2 cellular contexts compared by ENCODE assay signal in the genomic region with DNA sequence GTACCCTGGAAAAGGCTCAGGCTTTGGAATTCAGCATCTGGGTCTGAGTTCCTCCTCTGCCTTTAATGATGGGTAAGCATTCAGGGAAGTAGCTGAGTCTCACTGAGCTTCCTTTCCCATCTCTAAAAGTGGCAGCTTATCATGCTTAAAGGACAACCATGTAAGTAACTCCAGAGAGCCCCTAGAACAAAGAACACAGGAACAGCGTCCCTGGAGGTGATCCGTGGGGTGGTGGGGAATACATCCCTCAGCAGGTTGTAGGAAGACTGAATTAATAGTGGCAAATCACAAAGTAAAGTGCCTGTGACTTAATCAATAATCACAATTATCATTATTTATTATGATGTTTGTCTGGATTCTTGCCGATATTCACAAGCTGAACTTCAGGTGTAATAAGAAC.
TF ChIP-seq lines count a peak whose summit lies in the region.

No MANE protein-coding gene starts in this region.

TF ChIP-seq in GM23338, 12 proteins besides CTCF, POLR2A, EP300 and RAD21:
- TF ChIP-seq, protein P1, sequence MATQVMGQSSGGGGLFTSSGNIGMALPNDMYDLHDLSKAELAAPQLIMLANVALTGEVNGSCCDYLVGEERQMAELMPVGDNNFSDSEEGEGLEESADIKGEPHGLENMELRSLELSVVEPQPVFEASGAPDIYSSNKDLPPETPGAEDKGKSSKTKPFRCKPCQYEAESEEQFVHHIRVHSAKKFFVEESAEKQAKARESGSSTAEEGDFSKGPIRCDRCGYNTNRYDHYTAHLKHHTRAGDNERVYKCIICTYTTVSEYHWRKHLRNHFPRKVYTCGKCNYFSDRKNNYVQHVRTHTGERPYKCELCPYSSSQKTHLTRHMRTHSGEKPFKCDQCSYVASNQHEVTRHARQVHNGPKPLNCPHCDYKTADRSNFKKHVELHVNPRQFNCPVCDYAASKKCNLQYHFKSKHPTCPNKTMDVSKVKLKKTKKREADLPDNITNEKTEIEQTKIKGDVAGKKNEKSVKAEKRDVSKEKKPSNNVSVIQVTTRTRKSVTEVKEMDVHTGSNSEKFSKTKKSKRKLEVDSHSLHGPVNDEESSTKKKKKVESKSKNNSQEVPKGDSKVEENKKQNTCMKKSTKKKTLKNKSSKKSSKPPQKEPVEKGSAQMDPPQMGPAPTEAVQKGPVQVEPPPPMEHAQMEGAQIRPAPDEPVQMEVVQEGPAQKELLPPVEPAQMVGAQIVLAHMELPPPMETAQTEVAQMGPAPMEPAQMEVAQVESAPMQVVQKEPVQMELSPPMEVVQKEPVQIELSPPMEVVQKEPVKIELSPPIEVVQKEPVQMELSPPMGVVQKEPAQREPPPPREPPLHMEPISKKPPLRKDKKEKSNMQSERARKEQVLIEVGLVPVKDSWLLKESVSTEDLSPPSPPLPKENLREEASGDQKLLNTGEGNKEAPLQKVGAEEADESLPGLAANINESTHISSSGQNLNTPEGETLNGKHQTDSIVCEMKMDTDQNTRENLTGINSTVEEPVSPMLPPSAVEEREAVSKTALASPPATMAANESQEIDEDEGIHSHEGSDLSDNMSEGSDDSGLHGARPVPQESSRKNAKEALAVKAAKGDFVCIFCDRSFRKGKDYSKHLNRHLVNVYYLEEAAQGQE (IDR thresholded peaks at IDR 0.05; ENCODE audit: unreplicated experiment): no peak
- TF ChIP-seq JUNB (IDR thresholded peaks at IDR 0.05; ENCODE audit: unreplicated experiment): no peak
- TF ChIP-seq CREB1 (CRISPR knock-in tag; IDR thresholded peaks at IDR 0.05; ENCODE audit: low read depth): no peak
- no peak for TF ChIP-seq STAT1 (IDR thresholded peaks at IDR 0.05; ENCODE audit: unreplicated experiment)
- no peak for TF ChIP-seq NANOG (IDR thresholded peaks at IDR 0.05; ENCODE audit: borderline replicate concordance)

TF ChIP-seq in WTC11, 78 proteins besides CTCF, POLR2A, EP300 and RAD21 (continued from another document):
- TF ChIP-seq, protein P2, sequence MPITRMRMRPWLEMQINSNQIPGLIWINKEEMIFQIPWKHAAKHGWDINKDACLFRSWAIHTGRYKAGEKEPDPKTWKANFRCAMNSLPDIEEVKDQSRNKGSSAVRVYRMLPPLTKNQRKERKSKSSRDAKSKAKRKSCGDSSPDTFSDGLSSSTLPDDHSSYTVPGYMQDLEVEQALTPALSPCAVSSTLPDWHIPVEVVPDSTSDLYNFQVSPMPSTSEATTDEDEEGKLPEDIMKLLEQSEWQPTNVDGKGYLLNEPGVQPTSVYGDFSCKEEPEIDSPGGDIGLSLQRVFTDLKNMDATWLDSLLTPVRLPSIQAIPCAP (CRISPR knock-in tag; IDR thresholded peaks at IDR 0.05): no peak
- TF ChIP-seq, protein P3, sequence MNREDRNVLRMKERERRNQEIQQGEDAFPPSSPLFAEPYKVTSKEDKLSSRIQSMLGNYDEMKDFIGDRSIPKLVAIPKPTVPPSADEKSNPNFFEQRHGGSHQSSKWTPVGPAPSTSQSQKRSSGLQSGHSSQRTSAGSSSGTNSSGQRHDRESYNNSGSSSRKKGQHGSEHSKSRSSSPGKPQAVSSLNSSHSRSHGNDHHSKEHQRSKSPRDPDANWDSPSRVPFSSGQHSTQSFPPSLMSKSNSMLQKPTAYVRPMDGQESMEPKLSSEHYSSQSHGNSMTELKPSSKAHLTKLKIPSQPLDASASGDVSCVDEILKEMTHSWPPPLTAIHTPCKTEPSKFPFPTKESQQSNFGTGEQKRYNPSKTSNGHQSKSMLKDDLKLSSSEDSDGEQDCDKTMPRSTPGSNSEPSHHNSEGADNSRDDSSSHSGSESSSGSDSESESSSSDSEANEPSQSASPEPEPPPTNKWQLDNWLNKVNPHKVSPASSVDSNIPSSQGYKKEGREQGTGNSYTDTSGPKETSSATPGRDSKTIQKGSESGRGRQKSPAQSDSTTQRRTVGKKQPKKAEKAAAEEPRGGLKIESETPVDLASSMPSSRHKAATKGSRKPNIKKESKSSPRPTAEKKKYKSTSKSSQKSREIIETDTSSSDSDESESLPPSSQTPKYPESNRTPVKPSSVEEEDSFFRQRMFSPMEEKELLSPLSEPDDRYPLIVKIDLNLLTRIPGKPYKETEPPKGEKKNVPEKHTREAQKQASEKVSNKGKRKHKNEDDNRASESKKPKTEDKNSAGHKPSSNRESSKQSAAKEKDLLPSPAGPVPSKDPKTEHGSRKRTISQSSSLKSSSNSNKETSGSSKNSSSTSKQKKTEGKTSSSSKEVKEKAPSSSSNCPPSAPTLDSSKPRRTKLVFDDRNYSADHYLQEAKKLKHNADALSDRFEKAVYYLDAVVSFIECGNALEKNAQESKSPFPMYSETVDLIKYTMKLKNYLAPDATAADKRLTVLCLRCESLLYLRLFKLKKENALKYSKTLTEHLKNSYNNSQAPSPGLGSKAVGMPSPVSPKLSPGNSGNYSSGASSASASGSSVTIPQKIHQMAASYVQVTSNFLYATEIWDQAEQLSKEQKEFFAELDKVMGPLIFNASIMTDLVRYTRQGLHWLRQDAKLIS (CRISPR knock-in tag; IDR thresholded peaks at IDR 0.05; ENCODE audit: borderline replicate concordance): no peak
- TF ChIP-seq, protein P4, sequence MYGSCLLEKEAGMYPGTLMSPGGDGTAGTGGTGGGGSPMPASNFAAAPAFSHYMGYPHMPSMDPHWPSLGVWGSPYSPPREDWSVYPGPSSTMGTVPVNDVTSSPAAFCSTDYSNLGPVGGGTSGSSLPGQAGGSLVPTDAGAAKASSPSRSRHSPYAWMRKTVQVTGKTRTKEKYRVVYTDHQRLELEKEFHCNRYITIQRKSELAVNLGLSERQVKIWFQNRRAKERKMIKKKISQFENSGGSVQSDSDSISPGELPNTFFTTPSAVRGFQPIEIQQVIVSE (CRISPR knock-in tag; IDR thresholded peaks at IDR 0.05; ENCODE audit: borderline replicate concordance): no peak
- TF ChIP-seq, protein P5, sequence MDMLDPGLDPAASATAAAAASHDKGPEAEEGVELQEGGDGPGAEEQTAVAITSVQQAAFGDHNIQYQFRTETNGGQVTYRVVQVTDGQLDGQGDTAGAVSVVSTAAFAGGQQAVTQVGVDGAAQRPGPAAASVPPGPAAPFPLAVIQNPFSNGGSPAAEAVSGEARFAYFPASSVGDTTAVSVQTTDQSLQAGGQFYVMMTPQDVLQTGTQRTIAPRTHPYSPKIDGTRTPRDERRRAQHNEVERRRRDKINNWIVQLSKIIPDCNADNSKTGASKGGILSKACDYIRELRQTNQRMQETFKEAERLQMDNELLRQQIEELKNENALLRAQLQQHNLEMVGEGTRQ (CRISPR knock-in tag; IDR thresholded peaks at IDR 0.05): no peak
- no peak for TF ChIP-seq SP1 (CRISPR knock-in tag; conservative IDR thresholded peaks at IDR 0.05)
